36 cellular contexts compared by ENCODE assay signal in the genomic region with DNA sequence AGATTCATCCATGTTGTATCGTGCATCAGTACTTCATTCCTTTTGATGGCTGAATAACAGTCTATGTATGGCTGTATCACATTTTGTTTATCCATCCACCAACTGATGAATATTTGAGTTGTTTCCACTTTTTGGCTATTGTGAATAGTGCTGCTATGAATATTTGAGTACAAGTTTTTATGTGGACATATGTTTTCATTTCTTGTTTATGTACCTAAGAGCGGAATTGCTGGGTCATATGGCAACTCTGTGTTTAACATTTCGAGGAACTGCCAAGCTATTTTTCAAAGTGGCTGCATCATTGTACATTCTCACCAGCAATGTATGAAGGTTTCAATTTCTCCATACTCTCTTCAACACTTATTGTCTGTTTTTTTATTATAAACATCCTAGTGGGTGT.
"Had no signal": no experiment of that assay in that cellular context is flagged by ENCODE, and none has a peak within 500 bp of the region (broad histone marks: within the 10 kb centered on the region; RNA-seq: fewer than 3 reads in every experiment).

No MANE protein-coding gene starts in this region.

- H3K36me3 Mint-ChIP-seq: activated naive CD8-positive, alpha-beta T cell; activated naive CD8-positive, alpha-beta T cell treated with anti-CD3 and anti-CD28 coated beads, Interleukin-2, amount 10 ng/mL, durations not matched to agents 7 days and 5 days; brain had no signal

- H3K36me3 ChIP-seq: adrenal gland, ascending aorta, brain microvascular endothelial cell, breast epithelium, cardiac muscle cell had no signal

- ATAC-seq: activated naive CD4-positive, alpha-beta T cell treated with anti-CD3 and anti-CD28 coated beads, Interleukin-2, amount 50 U/mL, for 72 hours; activated naive CD8-positive, alpha-beta T cell treated with anti-CD3 and anti-CD28 coated beads, Interleukin-2, amount 50 U/mL, for 24 hours; activated T-cell treated with anti-CD3 and anti-CD28 coated beads, Interleukin-2, amount 50 U/mL, for 4 hours; activated T-cell treated with anti-CD3 and anti-CD28 coated beads, Interleukin-2, amount 50 U/mL, for 72 hours; activated T-helper 17 cell treated with anti-CD3 and anti-CD28 coated beads, Interleukin-2, amount 50 U/mL, for 72 hours; body of pancreas had no signal

- H3K27me3 Mint-ChIP-seq: activated naive CD8-positive, alpha-beta T cell; activated naive CD8-positive, alpha-beta T cell treated with anti-CD3 and anti-CD28 coated beads, Interleukin-2, amount 10 ng/mL, durations not matched to agents 7 days and 5 days; activated naive CD8-positive, alpha-beta T cell treated with anti-CD3 and anti-CD28 coated beads, Interleukin-2, amount 50 U/mL, for 24 hours; activated T-cell treated with anti-CD3 and anti-CD28 coated beads, Interleukin-2, amount 50 U/mL, for 24 hours; activated T-helper 17 cell treated with anti-CD3 and anti-CD28 coated beads, Interleukin-2, amount 50 U/mL, for 72 hours; central memory CD8-positive, alpha-beta T cell had no signal

- H3K4me1 ChIP-seq: ascending aorta, breast epithelium had no signal

- H3K4me3 Mint-ChIP-seq: activated naive CD4-positive, alpha-beta T cell treated with anti-CD3 and anti-CD28 coated beads for 36 hours; activated naive CD4-positive, alpha-beta T cell treated with anti-CD3 and anti-CD28 coated beads, Interleukin-2, amount 10 ng/mL, durations not matched to agents 7 days and 5 days; activated naive CD8-positive, alpha-beta T cell; activated naive CD8-positive, alpha-beta T cell treated with anti-CD3 and anti-CD28 coated beads for 36 hours; activated naive CD8-positive, alpha-beta T cell treated with anti-CD3 and anti-CD28 coated beads, Interleukin-2, amount 10 ng/mL, durations not matched to agents 7 days and 5 days; activated naive CD8-positive, alpha-beta T cell treated with anti-CD3 and anti-CD28 coated beads, Interleukin-2, amount 50 U/mL, for 24 hours; activated T-cell treated with anti-CD3 and anti-CD28 coated beads, Interleukin-2, amount 50 U/mL, for 24 hours; activated T-cell treated with anti-CD3 and anti-CD28 coated beads, Interleukin-2, amount 50 U/mL, for 4 hours; activated T-cell treated with anti-CD3 and anti-CD28 coated beads, Interleukin-2, amount 50 U/mL, for 72 hours; activated T-helper 1 cell treated with anti-CD3 and anti-CD28 coated beads, Interleukin-12 subunit alpha, Interleukin-12 subunit beta, Interleukin-2, Interleukin-4 antibody, amounts not matched to agents 30 ng/mL and 10 ng/mL and 1 ng/mL, durations not matched to agents 14 hours and 24 hours and 36 hours; activated T-helper 17 cell treated with anti-CD3 and anti-CD28 coated beads, Interleukin-2, amount 50 U/mL, for 72 hours; central memory CD8-positive, alpha-beta T cell had no signal

- H3K27me3 ChIP-seq: adrenal gland, ascending aorta, body of pancreas, brain microvascular endothelial cell, breast epithelium, cardiac muscle cell had no signal

- H3K9me3 Mint-ChIP-seq: activated naive CD4-positive, alpha-beta T cell treated with anti-CD3 and anti-CD28 coated beads for 36 hours; activated naive CD4-positive, alpha-beta T cell treated with anti-CD3 and anti-CD28 coated beads, Interleukin-2, amount 10 ng/mL, durations not matched to agents 7 days and 5 days; activated naive CD4-positive, alpha-beta T cell treated with anti-CD3 and anti-CD28 coated beads, Interleukin-2, amount 50 U/mL, for 72 hours; activated naive CD8-positive, alpha-beta T cell treated with anti-CD3 and anti-CD28 coated beads for 36 hours; activated naive CD8-positive, alpha-beta T cell treated with anti-CD3 and anti-CD28 coated beads, Interleukin-2, amount 10 ng/mL, durations not matched to agents 7 days and 5 days; activated naive CD8-positive, alpha-beta T cell treated with anti-CD3 and anti-CD28 coated beads, Interleukin-2, amount 50 U/mL, for 24 hours; activated T-cell treated with anti-CD3 and anti-CD28 coated beads, Interleukin-2, amount 50 U/mL, for 24 hours; activated T-cell treated with anti-CD3 and anti-CD28 coated beads, Interleukin-2, amount 50 U/mL, for 4 hours; activated T-cell treated with anti-CD3 and anti-CD28 coated beads, Interleukin-2, amount 50 U/mL, for 72 hours; activated T-helper 1 cell treated with anti-CD3 and anti-CD28 coated beads, Interleukin-12 subunit alpha, Interleukin-12 subunit beta, Interleukin-2, Interleukin-4 antibody, amounts not matched to agents 30 ng/mL and 10 ng/mL and 1 ng/mL, durations not matched to agents 14 hours and 24 hours and 36 hours; activated T-helper 17 cell treated with anti-CD3 and anti-CD28 coated beads, Interleukin-2, amount 50 U/mL, for 72 hours; activated T-helper 2 cell treated with anti-CD3 and anti-CD28 coated beads, Interferon-gamma antibody, Interleukin-2, Interleukin-4, amounts not matched to agents 10 μg/mL and 5 μg/mL and 100 μg/mL, durations not matched to agents 14 hours and 24 hours and 36 hours; brain; central memory CD8-positive, alpha-beta T cell had no signal

- H3K27ac Mint-ChIP-seq: activated naive CD4-positive, alpha-beta T cell treated with anti-CD3 and anti-CD28 coated beads for 36 hours; activated naive CD4-positive, alpha-beta T cell treated with anti-CD3 and anti-CD28 coated beads, Interleukin-2, amount 10 ng/mL, durations not matched to agents 7 days and 5 days; activated naive CD4-positive, alpha-beta T cell treated with anti-CD3 and anti-CD28 coated beads, Interleukin-2, amount 50 U/mL, for 72 hours; activated naive CD8-positive, alpha-beta T cell; activated naive CD8-positive, alpha-beta T cell treated with anti-CD3 and anti-CD28 coated beads for 36 hours; activated naive CD8-positive, alpha-beta T cell treated with anti-CD3 and anti-CD28 coated beads, Interleukin-2, amount 10 ng/mL, durations not matched to agents 7 days and 5 days; activated naive CD8-positive, alpha-beta T cell treated with anti-CD3 and anti-CD28 coated beads, Interleukin-2, amount 50 U/mL, for 24 hours; activated T-cell treated with anti-CD3 and anti-CD28 coated beads, Interleukin-2, amount 50 U/mL, for 24 hours; activated T-cell treated with anti-CD3 and anti-CD28 coated beads, Interleukin-2, amount 50 U/mL, for 72 hours; activated T-helper 1 cell treated with anti-CD3 and anti-CD28 coated beads, Interleukin-12 subunit alpha, Interleukin-12 subunit beta, Interleukin-2, Interleukin-4 antibody, amounts not matched to agents 30 ng/mL and 10 ng/mL and 1 ng/mL, durations not matched to agents 14 hours and 24 hours and 36 hours; activated T-helper 17 cell treated with anti-CD3 and anti-CD28 coated beads, Interleukin-2, amount 50 U/mL, for 72 hours; activated T-helper 2 cell treated with anti-CD3 and anti-CD28 coated beads, Interferon-gamma antibody, Interleukin-2, Interleukin-4, amounts not matched to agents 10 μg/mL and 5 μg/mL and 100 μg/mL, durations not matched to agents 14 hours and 24 hours and 36 hours; brain had no signal

- H3K9me3 ChIP-seq: adrenal gland, ascending aorta, body of pancreas, breast epithelium had no signal

- H3K4me3 ChIP-seq: adrenal gland, ascending aorta, body of pancreas, breast epithelium, cardiac muscle cell had no signal

- DNase-seq: activated effector memory CD4-positive, alpha-beta T cell treated with anti-CD3 and anti-CD28 coated beads, Interleukin-2, amount 50 U/mL, for 16 hours; activated effector memory CD4-positive, alpha-beta T cell treated with Interleukin-2 at 50 U/mL for 16 hours; activated gamma-delta T cell; activated gamma-delta T cell treated with Interleukin-2 at 50 U/mL for 16 hours; activated naive CD4-positive, alpha-beta T cell; activated naive CD4-positive, alpha-beta T cell treated with anti-CD3 and anti-CD28 coated beads for 36 hours; activated naive CD4-positive, alpha-beta T cell treated with anti-CD3 and anti-CD28 coated beads, Interleukin-2, amount 10 ng/mL, durations not matched to agents 7 days and 5 days; activated naive CD4-positive, alpha-beta T cell treated with anti-CD3 and anti-CD28 coated beads, Interleukin-2, amount 50 U/mL, for 16 hours; activated naive CD8-positive, alpha-beta T cell treated with anti-CD3 and anti-CD28 coated beads for 36 hours; activated naive CD8-positive, alpha-beta T cell treated with anti-CD3 and anti-CD28 coated beads, Interleukin-2, amount 10 ng/mL, durations not matched to agents 7 days and 5 days; activated naive CD8-positive, alpha-beta T cell treated with anti-CD3 and anti-CD28 coated beads, Interleukin-2, amount 50 U/mL, for 24 hours; activated T-cell treated with anti-CD3 and anti-CD28 coated beads, Interleukin-2, amount 50 U/mL, for 1 hour; activated T-cell treated with anti-CD3 and anti-CD28 coated beads, Interleukin-2, amount 50 U/mL, for 24 hours; activated T-cell treated with anti-CD3 and anti-CD28 coated beads, Interleukin-2, amount 50 U/mL, for 4 hours; activated T-cell treated with anti-CD3 and anti-CD28 coated beads, Interleukin-2, amount 50 U/mL, for 48 hours; activated T-cell treated with anti-CD3 and anti-CD28 coated beads, Interleukin-2, amount 50 U/mL, for 72 hours; adrenal gland; amniotic stem cell; amygdala; anterior cingulate cortex; aorta; brain microvascular endothelial cell; caudate nucleus; central memory CD4-positive, alpha-beta T cell; cerebellar nuclear complex had no signal

- H3K27ac ChIP-seq: adrenal gland, ascending aorta, brain microvascular endothelial cell, breast epithelium, cardiac muscle cell had no signal
